In the genomic region with DNA sequence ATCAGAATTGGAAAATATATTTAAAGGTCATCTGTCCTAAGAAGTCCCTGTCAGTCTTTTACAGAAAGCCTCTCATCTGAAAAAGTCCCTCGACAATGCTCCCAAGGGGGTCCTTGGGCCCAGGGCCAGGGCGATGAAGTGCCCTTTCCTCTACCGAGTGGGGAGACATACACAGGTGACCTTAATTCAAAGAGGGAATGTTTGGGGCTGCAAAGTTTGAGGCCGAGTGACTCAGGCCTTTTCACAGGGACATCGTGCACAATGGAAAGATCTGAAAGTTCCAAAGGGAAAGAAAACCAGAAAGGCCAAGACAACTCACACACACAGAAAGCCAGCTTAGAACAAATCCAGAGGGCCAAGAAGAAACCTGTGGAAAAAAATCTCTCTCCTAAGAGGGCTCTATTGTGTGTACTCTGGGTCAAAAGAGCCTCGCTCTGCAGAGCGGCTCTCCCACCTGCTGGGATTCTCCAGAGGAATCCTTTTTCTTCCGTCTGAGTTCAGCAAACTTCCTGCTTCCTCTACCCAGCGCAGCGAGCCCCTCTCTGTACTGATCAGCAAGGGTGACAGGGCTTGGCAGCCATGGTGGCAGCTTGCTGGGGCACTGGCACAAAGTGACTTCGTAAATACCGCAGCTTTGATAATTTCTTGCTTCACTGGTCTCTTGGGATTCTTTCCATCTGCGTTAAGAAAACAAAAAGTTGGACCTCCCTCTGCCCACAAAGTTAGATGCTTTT, we compare ENCODE assay signal across 10 cellular contexts.
A peak's percentile ranks its signal among the peaks of the same experiment; 100 is the strongest.
DNase-seq lines count a peak whose midpoint lies in the region; ATAC-seq and TF ChIP-seq lines count a peak whose summit lies in the region.
"Had no signal": no experiment of that assay in that cellular context is flagged by ENCODE, and none has a peak within 500 bp of the region (broad histone marks: within the 10 kb centered on the region; RNA-seq: fewer than 3 reads in every experiment).

No MANE protein-coding gene starts in this region.

- no peak for TF ChIP-seq CTCF in VCaP (conservative IDR thresholded peaks at IDR 0.05)

- DNase-seq in H4 (ENCODE audit: low spot score) (peak; percentile 82), left ventricle myocardium superior (peak; percentile 53), sciatic nerve (ENCODE audit: low spot score) (no peak)
- DNase-seq in NK-92 treated with Interleukin-12 subunit alpha and Interleukin-12 subunit beta, amount 100 ng/mL, for 24 hours (lab: John Stamatoyannopoulos, UW): no peak
- DNase-seq in stimulated activated CD4-positive, alpha-beta T cell treated with anti-CD3 and anti-CD28 coated beads, Interleukin-4, amount 100 ng/mL, for 24 hours: no peak
- DNase-seq: activated CD8-positive, alpha-beta T cell treated with anti-CD3 and anti-CD28 coated beads, Interleukin-2, amount 10 ng/mL, durations not matched to agents 7 days and 5 days; brain microvascular endothelial cell had no signal

- intact Hi-C loops in left ventricle myocardium superior (cut with micrococcal nuclease) (no loop called here), sciatic nerve (cut with DNase I) (loop anchor here (10.0 kb wide), 1 partner anchor 253 kb away; no protein-coding TSS in a partner anchor)

- ATAC-seq in left ventricle myocardium superior (peak; percentile 58), sciatic nerve (peak; percentile 79), GM18907 (IDR thresholded peaks at IDR 0.05; ENCODE audit: unreplicated experiment) (no peak), GM21717 (IDR thresholded peaks at IDR 0.05; ENCODE audit: unreplicated experiment) (no peak)
- ATAC-seq: activated CD8-positive, alpha-beta T cell treated with anti-CD3 and anti-CD28 coated beads, Interleukin-2, amount 10 ng/mL, durations not matched to agents 7 days and 5 days had no signal

- H3K27ac ChIP-seq in VCaP: peak overlapping the region; percentile 95
- H3K27ac ChIP-seq: brain microvascular endothelial cell had no signal

Comparison
In these comparisons a context has a peak if more than half of its experiments do, and no peak if none do; other contexts are left out.
1. DNase-seq: peak in H4 (single experiment) and left ventricle myocardium superior (single experiment); none in sciatic nerve (single experiment), NK-92 treated with Interleukin-12 subunit alpha and Interleukin-12 subunit beta, amount 100 ng/mL, for 24 hours (single experiment) and stimulated activated CD4-positive, alpha-beta T cell treated with anti-CD3 and anti-CD28 coated beads, Interleukin-4, amount 100 ng/mL, for 24 hours (single experiment).
2. ATAC-seq: peak in left ventricle myocardium superior (single experiment) and sciatic nerve (single experiment); none in GM18907 (single experiment) and GM21717 (single experiment).